Comparison of ENCODE assay signal across 1 cellular context in the genomic region with DNA sequence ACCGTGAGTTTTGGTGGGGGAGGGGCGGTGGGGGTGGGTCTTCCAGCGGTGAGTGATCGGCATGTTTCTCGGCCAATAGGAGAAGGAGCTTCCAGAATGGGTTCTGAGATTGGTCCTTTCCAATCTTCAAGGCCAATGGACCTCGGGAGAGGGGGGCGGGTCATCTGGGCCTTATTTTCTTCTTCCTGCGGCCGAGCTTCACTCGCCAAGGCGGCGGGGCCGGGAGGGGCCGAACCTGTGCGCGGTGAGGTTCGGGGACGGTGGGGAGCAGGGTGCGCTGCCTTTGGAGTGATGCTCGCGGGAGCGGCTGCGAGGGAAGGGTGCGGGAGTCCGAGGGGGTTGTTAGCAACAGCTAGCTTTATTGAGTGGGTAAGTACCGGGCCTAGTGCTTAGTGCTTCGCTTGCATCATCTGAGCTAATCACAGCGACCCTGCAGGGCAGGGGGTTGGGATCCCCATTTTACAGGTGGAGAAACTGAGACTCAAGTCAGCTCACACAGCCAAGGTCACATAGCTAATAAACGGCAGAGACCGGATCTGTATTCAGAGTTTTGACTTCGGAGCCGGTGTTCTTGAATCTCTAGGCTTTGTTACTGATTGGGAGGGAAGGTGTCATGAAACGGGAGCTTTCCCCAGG.
A peak's percentile ranks its signal among the peaks of the same experiment; 100 is the strongest.
TF ChIP-seq lines count a peak whose summit lies in the region.

No MANE protein-coding gene starts in this region.

TF ChIP-seq in GM12878, 131 proteins besides CTCF, POLR2A, EP300 and RAD21 (continued from another document and continues in another):
- TF ChIP-seq, protein P1, sequence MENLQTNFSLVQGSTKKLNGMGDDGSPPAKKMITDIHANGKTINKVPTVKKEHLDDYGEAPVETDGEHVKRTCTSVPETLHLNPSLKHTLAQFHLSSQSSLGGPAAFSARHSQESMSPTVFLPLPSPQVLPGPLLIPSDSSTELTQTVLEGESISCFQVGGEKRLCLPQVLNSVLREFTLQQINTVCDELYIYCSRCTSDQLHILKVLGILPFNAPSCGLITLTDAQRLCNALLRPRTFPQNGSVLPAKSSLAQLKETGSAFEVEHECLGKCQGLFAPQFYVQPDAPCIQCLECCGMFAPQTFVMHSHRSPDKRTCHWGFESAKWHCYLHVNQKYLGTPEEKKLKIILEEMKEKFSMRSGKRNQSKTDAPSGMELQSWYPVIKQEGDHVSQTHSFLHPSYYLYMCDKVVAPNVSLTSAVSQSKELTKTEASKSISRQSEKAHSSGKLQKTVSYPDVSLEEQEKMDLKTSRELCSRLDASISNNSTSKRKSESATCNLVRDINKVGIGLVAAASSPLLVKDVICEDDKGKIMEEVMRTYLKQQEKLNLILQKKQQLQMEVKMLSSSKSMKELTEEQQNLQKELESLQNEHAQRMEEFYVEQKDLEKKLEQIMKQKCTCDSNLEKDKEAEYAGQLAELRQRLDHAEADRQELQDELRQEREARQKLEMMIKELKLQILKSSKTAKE (IDR thresholded peaks at IDR 0.05; ENCODE audit: low read depth, poor library complexity, severe bottlenecking), result peak; percentile 8
- TF ChIP-seq SMARCA5 (IDR thresholded peaks at IDR 0.05) (no peak), ESRRA (IDR thresholded peaks at IDR 0.05; ENCODE audit: low read length) (no peak), JUNB (IDR thresholded peaks at IDR 0.05) (no peak), CBFB (IDR thresholded peaks at IDR 0.05; ENCODE audit: low read depth) (peak; percentile 98), BACH1 (IDR thresholded peaks at IDR 0.05; ENCODE audit: borderline replicate concordance) (peak; percentile 92), HDAC6 (IDR thresholded peaks at IDR 0.05; ENCODE audit: unreplicated experiment) (peak; percentile 77), NFYA (IDR thresholded peaks at IDR 0.05; ENCODE audit: borderline replicate concordance, low read depth, low read length) (no peak), POLR2AphosphoS5 (IDR thresholded peaks at IDR 0.05; ENCODE audit: low read length) (peak; percentile 97), TCF3 (IDR thresholded peaks at IDR 0.05; ENCODE audit: borderline replicate concordance, insufficient read depth, low read depth, low read length) (peak; percentile 94), MTA2 (IDR thresholded peaks at IDR 0.05; ENCODE audit: low read depth) (peak; percentile 38; the same call in 1 of the 2 replicates), DPF2 (IDR thresholded peaks at IDR 0.05) (peak; percentile 34; the same call in 1 of the 2 replicates), HDAC2 (IDR thresholded peaks at IDR 0.05) (no peak), SIN3A (IDR thresholded peaks at IDR 0.05; ENCODE audit: low read depth, low read length) (peak; percentile 90), TAF1 (IDR thresholded peaks at IDR 0.05; ENCODE audit: borderline replicate concordance, low read depth, low read length) (peak; percentile 91; the same call in 1 of the 2 replicates), SREBF2 (IDR thresholded peaks at IDR 0.05; ENCODE audit: low read length) (no peak), MEF2B (IDR thresholded peaks at IDR 0.05; ENCODE audit: partially characterized antibody, poor library complexity, severe bottlenecking) (peak; percentile 39), RAD51 (IDR thresholded peaks at IDR 0.05) (no peak), TARDBP (IDR thresholded peaks at IDR 0.05; ENCODE audit: borderline replicate concordance) (no peak), NBN (IDR thresholded peaks at IDR 0.05) (peak; percentile 77), POU2F2 (IDR thresholded peaks at IDR 0.05; ENCODE audit: borderline replicate concordance, low read depth, low read length) (peak; percentile 99; the same call in 2 of the 3 replicates), EGR1 (IDR thresholded peaks at IDR 0.05; ENCODE audit: borderline replicate concordance in 1 of 2, low read depth in 2 of 2, low read length in 2 of 2) (0 out of 3 replicates have a peak, but pooled peaks of 1 of the 2 experiments have one; percentile 16), MEF2A (IDR thresholded peaks at IDR 0.05; ENCODE audit: insufficient read depth, low read depth, low read length) (0 out of 2 replicates have a peak, but pooled peaks have one; percentile 9), PML (IDR thresholded peaks at IDR 0.05; ENCODE audit: low read length) (peak; percentile 86), EZH2 (IDR thresholded peaks at IDR 0.05; ENCODE audit: borderline replicate concordance, control insufficient read depth, low read depth, low read length) (no peak), STAT1 (conservative IDR thresholded peaks at IDR 0.05) (0 out of 2 replicates have a peak, but pooled peaks have one; percentile 49), SMAD5 (IDR thresholded peaks at IDR 0.05; ENCODE audit: low read depth) (peak; percentile 92), SMAD1 (IDR thresholded peaks at IDR 0.05; ENCODE audit: low read depth, partially characterized antibody) (no peak), YY1 (IDR thresholded peaks at IDR 0.05; ENCODE audit: low read depth, low read length) (peak; percentile 62; the same call in 1 of the 2 replicates), POLR2AphosphoS2 (IDR thresholded peaks at IDR 0.05; ENCODE audit: low read depth, low read length) (peak; percentile 88)
- TF ChIP-seq, protein P2, sequence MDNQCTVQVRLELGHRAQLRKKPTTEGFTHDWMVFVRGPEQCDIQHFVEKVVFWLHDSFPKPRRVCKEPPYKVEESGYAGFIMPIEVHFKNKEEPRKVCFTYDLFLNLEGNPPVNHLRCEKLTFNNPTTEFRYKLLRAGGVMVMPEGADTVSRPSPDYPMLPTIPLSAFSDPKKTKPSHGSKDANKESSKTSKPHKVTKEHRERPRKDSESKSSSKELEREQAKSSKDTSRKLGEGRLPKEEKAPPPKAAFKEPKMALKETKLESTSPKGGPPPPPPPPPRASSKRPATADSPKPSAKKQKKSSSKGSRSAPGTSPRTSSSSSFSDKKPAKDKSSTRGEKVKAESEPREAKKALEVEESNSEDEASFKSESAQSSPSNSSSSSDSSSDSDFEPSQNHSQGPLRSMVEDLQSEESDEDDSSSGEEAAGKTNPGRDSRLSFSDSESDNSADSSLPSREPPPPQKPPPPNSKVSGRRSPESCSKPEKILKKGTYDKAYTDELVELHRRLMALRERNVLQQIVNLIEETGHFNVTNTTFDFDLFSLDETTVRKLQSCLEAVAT (IDR thresholded peaks at IDR 0.05), result peak; percentile 67; the same call in 1 of the 2 replicates
- TF ChIP-seq, protein P3, sequence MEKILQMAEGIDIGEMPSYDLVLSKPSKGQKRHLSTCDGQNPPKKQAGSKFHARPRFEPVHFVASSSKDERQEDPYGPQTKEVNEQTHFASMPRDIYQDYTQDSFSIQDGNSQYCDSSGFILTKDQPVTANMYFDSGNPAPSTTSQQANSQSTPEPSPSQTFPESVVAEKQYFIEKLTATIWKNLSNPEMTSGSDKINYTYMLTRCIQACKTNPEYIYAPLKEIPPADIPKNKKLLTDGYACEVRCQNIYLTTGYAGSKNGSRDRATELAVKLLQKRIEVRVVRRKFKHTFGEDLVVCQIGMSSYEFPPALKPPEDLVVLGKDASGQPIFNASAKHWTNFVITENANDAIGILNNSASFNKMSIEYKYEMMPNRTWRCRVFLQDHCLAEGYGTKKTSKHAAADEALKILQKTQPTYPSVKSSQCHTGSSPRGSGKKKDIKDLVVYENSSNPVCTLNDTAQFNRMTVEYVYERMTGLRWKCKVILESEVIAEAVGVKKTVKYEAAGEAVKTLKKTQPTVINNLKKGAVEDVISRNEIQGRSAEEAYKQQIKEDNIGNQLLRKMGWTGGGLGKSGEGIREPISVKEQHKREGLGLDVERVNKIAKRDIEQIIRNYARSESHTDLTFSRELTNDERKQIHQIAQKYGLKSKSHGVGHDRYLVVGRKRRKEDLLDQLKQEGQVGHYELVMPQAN (conservative IDR thresholded peaks at IDR 0.05), result peak; percentile 77
- TF ChIP-seq, protein P4, sequence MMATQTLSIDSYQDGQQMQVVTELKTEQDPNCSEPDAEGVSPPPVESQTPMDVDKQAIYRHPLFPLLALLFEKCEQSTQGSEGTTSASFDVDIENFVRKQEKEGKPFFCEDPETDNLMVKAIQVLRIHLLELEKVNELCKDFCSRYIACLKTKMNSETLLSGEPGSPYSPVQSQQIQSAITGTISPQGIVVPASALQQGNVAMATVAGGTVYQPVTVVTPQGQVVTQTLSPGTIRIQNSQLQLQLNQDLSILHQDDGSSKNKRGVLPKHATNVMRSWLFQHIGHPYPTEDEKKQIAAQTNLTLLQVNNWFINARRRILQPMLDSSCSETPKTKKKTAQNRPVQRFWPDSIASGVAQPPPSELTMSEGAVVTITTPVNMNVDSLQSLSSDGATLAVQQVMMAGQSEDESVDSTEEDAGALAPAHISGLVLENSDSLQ (IDR thresholded peaks at IDR 0.05), result peak; percentile 98
- TF ChIP-seq, protein P5, sequence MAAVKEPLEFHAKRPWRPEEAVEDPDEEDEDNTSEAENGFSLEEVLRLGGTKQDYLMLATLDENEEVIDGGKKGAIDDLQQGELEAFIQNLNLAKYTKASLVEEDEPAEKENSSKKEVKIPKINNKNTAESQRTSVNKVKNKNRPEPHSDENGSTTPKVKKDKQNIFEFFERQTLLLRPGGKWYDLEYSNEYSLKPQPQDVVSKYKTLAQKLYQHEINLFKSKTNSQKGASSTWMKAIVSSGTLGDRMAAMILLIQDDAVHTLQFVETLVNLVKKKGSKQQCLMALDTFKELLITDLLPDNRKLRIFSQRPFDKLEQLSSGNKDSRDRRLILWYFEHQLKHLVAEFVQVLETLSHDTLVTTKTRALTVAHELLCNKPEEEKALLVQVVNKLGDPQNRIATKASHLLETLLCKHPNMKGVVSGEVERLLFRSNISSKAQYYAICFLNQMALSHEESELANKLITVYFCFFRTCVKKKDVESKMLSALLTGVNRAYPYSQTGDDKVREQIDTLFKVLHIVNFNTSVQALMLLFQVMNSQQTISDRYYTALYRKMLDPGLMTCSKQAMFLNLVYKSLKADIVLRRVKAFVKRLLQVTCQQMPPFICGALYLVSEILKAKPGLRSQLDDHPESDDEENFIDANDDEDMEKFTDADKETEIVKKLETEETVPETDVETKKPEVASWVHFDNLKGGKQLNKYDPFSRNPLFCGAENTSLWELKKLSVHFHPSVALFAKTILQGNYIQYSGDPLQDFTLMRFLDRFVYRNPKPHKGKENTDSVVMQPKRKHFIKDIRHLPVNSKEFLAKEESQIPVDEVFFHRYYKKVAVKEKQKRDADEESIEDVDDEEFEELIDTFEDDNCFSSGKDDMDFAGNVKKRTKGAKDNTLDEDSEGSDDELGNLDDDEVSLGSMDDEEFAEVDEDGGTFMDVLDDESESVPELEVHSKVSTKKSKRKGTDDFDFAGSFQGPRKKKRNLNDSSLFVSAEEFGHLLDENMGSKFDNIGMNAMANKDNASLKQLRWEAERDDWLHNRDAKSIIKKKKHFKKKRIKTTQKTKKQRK (IDR thresholded peaks at IDR 0.05; ENCODE audit: low read depth, low read length), result no peak
- TF ChIP-seq, protein P6, sequence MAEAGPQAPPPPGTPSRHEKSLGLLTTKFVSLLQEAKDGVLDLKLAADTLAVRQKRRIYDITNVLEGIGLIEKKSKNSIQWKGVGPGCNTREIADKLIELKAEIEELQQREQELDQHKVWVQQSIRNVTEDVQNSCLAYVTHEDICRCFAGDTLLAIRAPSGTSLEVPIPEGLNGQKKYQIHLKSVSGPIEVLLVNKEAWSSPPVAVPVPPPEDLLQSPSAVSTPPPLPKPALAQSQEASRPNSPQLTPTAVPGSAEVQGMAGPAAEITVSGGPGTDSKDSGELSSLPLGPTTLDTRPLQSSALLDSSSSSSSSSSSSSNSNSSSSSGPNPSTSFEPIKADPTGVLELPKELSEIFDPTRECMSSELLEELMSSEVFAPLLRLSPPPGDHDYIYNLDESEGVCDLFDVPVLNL (IDR thresholded peaks at IDR 0.05; ENCODE audit: low read depth, low read length), result no peak
- TF ChIP-seq, protein P7, sequence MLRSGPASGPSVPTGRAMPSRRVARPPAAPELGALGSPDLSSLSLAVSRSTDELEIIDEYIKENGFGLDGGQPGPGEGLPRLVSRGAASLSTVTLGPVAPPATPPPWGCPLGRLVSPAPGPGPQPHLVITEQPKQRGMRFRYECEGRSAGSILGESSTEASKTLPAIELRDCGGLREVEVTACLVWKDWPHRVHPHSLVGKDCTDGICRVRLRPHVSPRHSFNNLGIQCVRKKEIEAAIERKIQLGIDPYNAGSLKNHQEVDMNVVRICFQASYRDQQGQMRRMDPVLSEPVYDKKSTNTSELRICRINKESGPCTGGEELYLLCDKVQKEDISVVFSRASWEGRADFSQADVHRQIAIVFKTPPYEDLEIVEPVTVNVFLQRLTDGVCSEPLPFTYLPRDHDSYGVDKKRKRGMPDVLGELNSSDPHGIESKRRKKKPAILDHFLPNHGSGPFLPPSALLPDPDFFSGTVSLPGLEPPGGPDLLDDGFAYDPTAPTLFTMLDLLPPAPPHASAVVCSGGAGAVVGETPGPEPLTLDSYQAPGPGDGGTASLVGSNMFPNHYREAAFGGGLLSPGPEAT (IDR thresholded peaks at IDR 0.05; ENCODE audit: low read depth), result 0 out of 2 replicates have a peak, but pooled peaks have one; percentile 33
- TF ChIP-seq, protein P8, sequence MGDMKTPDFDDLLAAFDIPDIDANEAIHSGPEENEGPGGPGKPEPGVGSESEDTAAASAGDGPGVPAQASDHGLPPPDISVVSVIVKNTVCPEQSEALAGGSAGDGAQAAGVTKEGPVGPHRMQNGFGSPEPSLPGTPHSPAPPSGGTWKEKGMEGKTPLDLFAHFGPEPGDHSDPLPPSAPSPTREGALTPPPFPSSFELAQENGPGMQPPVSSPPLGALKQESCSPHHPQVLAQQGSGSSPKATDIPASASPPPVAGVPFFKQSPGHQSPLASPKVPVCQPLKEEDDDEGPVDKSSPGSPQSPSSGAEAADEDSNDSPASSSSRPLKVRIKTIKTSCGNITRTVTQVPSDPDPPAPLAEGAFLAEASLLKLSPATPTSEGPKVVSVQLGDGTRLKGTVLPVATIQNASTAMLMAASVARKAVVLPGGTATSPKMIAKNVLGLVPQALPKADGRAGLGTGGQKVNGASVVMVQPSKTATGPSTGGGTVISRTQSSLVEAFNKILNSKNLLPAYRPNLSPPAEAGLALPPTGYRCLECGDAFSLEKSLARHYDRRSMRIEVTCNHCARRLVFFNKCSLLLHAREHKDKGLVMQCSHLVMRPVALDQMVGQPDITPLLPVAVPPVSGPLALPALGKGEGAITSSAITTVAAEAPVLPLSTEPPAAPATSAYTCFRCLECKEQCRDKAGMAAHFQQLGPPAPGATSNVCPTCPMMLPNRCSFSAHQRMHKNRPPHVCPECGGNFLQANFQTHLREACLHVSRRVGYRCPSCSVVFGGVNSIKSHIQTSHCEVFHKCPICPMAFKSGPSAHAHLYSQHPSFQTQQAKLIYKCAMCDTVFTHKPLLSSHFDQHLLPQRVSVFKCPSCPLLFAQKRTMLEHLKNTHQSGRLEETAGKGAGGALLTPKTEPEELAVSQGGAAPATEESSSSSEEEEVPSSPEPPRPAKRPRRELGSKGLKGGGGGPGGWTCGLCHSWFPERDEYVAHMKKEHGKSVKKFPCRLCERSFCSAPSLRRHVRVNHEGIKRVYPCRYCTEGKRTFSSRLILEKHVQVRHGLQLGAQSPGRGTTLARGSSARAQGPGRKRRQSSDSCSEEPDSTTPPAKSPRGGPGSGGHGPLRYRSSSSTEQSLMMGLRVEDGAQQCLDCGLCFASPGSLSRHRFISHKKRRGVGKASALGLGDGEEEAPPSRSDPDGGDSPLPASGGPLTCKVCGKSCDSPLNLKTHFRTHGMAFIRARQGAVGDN (IDR thresholded peaks at IDR 0.05), result peak; percentile 81; the same call in 1 of the 2 replicates
